1 cellular context compared by ENCODE assay signal in the genomic region with DNA sequence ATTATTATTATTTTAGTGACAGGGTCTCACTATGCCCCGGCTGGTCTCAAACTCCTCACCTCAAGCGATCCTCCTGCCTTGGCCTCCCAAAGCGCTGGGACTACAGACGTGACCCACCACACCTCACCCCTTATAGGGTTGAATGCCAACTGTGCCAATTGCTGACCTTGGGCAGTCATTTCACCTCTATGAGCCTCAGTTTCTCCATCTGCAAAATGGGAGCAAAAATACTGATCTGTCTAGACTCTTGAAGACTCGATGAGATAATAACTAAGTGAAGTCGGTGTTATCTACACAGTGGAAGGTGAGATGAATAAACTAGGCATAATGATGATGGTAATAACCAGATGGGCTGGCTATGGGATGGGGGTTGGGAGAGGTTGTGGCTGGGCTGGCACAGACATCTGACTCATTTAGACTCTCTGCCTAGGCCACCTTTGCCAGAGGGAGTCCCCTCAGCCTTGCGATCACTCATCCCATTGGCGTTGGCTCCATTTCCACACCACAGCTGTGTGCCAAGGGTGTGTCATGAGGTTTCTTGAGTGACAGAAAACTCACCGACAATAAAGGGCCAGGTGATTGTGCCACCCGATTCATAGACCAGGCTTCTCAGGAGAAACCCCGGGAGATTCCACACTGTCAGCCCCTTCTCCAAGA.
TF ChIP-seq lines count a peak whose summit lies in the region.

A gene with protein sequence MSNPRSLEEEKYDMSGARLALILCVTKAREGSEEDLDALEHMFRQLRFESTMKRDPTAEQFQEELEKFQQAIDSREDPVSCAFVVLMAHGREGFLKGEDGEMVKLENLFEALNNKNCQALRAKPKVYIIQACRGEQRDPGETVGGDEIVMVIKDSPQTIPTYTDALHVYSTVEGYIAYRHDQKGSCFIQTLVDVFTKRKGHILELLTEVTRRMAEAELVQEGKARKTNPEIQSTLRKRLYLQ (plus strand): TSS at position 596 of the 657 bp plus-strand sequence. CDS start 2,772 bp downstream, outside the sequence.

TF ChIP-seq in GM23338, 12 proteins besides CTCF, POLR2A, EP300 and RAD21 (continued from another document):
- TF ChIP-seq, protein P1, sequence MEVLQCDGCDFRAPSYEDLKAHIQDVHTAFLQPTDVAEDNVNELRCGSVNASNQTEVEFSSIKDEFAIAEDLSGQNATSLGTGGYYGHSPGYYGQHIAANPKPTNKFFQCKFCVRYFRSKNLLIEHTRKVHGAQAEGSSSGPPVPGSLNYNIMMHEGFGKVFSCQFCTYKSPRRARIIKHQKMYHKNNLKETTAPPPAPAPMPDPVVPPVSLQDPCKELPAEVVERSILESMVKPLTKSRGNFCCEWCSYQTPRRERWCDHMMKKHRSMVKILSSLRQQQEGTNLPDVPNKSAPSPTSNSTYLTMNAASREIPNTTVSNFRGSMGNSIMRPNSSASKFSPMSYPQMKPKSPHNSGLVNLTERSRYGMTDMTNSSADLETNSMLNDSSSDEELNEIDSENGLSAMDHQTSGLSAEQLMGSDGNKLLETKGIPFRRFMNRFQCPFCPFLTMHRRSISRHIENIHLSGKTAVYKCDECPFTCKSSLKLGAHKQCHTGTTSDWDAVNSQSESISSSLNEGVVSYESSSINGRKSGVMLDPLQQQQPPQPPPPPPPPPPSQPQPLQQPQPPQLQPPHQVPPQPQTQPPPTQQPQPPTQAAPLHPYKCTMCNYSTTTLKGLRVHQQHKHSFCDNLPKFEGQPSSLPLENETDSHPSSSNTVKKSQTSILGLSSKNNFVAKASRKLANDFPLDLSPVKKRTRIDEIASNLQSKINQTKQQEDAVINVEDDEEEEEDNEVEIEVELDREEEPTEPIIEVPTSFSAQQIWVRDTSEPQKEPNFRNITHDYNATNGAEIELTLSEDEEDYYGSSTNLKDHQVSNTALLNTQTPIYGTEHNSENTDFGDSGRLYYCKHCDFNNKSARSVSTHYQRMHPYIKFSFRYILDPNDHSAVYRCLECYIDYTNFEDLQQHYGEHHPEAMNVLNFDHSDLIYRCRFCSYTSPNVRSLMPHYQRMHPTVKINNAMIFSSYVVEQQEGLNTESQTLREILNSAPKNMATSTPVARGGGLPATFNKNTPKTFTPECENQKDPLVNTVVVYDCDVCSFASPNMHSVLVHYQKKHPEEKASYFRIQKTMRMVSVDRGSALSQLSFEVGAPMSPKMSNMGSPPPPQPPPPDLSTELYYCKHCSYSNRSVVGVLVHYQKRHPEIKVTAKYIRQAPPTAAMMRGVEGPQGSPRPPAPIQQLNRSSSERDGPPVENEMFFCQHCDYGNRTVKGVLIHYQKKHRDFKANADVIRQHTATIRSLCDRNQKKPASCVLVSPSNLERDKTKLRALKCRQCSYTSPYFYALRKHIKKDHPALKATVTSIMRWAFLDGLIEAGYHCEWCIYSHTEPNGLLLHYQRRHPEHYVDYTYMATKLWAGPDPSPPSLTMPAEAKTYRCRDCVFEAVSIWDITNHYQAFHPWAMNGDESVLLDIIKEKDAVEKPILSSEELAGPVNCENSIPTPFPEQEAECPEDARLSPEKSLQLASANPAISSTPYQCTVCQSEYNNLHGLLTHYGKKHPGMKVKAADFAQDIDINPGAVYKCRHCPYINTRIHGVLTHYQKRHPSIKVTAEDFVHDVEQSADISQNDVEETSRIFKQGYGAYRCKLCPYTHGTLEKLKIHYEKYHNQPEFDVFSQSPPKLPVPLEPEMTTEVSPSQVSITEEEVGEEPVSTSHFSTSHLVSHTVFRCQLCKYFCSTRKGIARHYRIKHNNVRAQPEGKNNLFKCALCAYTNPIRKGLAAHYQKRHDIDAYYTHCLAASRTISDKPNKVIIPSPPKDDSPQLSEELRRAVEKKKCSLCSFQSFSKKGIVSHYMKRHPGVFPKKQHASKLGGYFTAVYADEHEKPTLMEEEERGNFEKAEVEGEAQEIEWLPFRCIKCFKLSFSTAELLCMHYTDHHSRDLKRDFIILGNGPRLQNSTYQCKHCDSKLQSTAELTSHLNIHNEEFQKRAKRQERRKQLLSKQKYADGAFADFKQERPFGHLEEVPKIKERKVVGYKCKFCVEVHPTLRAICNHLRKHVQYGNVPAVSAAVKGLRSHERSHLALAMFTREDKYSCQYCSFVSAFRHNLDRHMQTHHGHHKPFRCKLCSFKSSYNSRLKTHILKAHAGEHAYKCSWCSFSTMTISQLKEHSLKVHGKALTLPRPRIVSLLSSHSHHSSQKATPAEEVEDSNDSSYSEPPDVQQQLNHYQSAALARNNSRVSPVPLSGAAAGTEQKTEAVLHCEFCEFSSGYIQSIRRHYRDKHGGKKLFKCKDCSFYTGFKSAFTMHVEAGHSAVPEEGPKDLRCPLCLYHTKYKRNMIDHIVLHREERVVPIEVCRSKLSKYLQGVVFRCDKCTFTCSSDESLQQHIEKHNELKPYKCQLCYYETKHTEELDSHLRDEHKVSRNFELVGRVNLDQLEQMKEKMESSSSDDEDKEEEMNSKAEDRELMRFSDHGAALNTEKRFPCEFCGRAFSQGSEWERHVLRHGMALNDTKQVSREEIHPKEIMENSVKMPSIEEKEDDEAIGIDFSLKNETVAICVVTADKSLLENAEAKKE (CRISPR knock-in tag; IDR thresholded peaks at IDR 0.05): no peak
- no peak for TF ChIP-seq EZH2 (IDR thresholded peaks at IDR 0.05; ENCODE audit: low read depth, unreplicated experiment)
- no peak for TF ChIP-seq EZH2phosphoT487 (IDR thresholded peaks at IDR 0.05; ENCODE audit: unreplicated experiment)
- no peak for TF ChIP-seq NANOG (IDR thresholded peaks at IDR 0.05; ENCODE audit: borderline replicate concordance)
- TF ChIP-seq, protein P2, sequence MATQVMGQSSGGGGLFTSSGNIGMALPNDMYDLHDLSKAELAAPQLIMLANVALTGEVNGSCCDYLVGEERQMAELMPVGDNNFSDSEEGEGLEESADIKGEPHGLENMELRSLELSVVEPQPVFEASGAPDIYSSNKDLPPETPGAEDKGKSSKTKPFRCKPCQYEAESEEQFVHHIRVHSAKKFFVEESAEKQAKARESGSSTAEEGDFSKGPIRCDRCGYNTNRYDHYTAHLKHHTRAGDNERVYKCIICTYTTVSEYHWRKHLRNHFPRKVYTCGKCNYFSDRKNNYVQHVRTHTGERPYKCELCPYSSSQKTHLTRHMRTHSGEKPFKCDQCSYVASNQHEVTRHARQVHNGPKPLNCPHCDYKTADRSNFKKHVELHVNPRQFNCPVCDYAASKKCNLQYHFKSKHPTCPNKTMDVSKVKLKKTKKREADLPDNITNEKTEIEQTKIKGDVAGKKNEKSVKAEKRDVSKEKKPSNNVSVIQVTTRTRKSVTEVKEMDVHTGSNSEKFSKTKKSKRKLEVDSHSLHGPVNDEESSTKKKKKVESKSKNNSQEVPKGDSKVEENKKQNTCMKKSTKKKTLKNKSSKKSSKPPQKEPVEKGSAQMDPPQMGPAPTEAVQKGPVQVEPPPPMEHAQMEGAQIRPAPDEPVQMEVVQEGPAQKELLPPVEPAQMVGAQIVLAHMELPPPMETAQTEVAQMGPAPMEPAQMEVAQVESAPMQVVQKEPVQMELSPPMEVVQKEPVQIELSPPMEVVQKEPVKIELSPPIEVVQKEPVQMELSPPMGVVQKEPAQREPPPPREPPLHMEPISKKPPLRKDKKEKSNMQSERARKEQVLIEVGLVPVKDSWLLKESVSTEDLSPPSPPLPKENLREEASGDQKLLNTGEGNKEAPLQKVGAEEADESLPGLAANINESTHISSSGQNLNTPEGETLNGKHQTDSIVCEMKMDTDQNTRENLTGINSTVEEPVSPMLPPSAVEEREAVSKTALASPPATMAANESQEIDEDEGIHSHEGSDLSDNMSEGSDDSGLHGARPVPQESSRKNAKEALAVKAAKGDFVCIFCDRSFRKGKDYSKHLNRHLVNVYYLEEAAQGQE (IDR thresholded peaks at IDR 0.05; ENCODE audit: unreplicated experiment): no peak
- TF ChIP-seq CREB1 (CRISPR knock-in tag; IDR thresholded peaks at IDR 0.05; ENCODE audit: low read depth): no peak
- TF ChIP-seq ZNF331 (CRISPR knock-in tag; IDR thresholded peaks at IDR 0.05; ENCODE audit: low read depth): no peak
- TF ChIP-seq POLR2AphosphoS5 (IDR thresholded peaks at IDR 0.05; ENCODE audit: low read depth): no peak
- no peak for TF ChIP-seq JUNB (IDR thresholded peaks at IDR 0.05; ENCODE audit: unreplicated experiment)
- TF ChIP-seq ZNF114 (CRISPR knock-in tag; IDR thresholded peaks at IDR 0.05): no peak
- TF ChIP-seq STAT1 (IDR thresholded peaks at IDR 0.05; ENCODE audit: unreplicated experiment): no peak
